24 cellular contexts compared by ENCODE assay signal in the genomic region with DNA sequence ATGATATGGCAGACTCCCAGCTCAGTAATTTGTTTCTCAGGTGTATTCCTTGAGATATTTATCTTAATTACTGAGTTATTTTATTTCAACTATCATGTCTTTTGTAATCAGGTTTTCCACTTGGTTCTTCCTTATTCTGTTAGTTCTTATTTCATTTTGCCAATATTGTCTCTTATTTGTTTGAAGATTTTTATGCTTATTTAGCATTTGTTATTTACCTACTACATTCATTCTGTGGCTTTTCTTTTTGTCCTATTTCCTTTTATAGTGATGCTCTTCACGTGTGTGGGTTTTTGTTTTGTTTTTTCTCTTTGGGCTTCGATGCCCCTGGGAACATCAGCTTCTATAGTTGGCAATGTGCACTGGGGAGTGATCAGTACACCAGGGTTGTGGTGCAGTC.
"Had no signal": no experiment of that assay in that cellular context is flagged by ENCODE, and none has a peak within 500 bp of the region (broad histone marks: within the 10 kb centered on the region; RNA-seq: fewer than 3 reads in every experiment).

No MANE protein-coding gene starts in this region.

- H3K4me1 ChIP-seq: left ventricle myocardium inferior, pancreas, psoas muscle, right atrium auricular region, stomach, testis, transverse colon, upper lobe of left lung had no signal

- H3K27me3 ChIP-seq: pancreas, right atrium auricular region, testis, thyroid gland, upper lobe of left lung, vagina had no signal

- H3K27ac ChIP-seq: left ventricle myocardium inferior, pancreas, psoas muscle, right atrium auricular region, skin epidermis, stomach, testis, thyroid gland, transverse colon, upper lobe of left lung had no signal

- H3K9me3 ChIP-seq: pancreas, psoas muscle, right atrium auricular region, testis, thyroid gland, transverse colon, vagina had no signal

- H3K36me3 ChIP-seq: pancreas, right atrium auricular region, stomach, thyroid gland, transverse colon, upper lobe of left lung, vagina had no signal

- ATAC-seq: mucosa of descending colon; naive thymus-derived CD4-positive, alpha-beta T cell; natural killer cell treated with Interleukin-12 subunit alpha and Interleukin-12 subunit beta and Interleukin-15 and Interleukin-18, amount 100 ng/mL, for 72 hours; pancreas; psoas muscle; sciatic nerve; stimulated activated naive B cell treated with anti-CD40 and anti-IgM and Interleukin-4, amounts not matched to agents 10 μg/mL and 1 μg/mL and 100 μg/mL, for 72 hours; stimulated activated naive CD8-positive, alpha-beta T cell treated with anti-CD3 and anti-CD28 coated beads, Interleukin-15, Interleukin-2, amounts not matched to agents 100 U/mL and 50 U/mL, for 24 hours had no signal

- DNase-seq: hippocampal formation; left ventricle myocardium inferior; mesendoderm; mucosa of descending colon; naive thymus-derived CD4-positive, alpha-beta T cell; pancreas; psoas muscle; stimulated activated CD4-positive, alpha-beta T cell treated with anti-CD3 and anti-CD28 coated beads, Interleukin-12 subunit alpha, Interleukin-12 subunit beta, amount 100 ng/mL, for 4 hours; stimulated activated CD4-positive, alpha-beta T cell treated with anti-CD3 and anti-CD28 coated beads, Interleukin-15, amount 100 ng/mL, for 24 hours; stimulated activated CD4-positive, alpha-beta T cell treated with anti-CD3 and anti-CD28 coated beads, Interleukin-2, amount 100 ng/mL, for 24 hours; stimulated activated CD4-positive, alpha-beta T cell treated with anti-CD3 and anti-CD28 coated beads, Interleukin-4, amount 100 ng/mL, for 1 hour; stimulated activated naive B cell treated with anti-CD40 and anti-IgM and Interleukin-4, amounts not matched to agents 10 μg/mL and 1 μg/mL and 100 μg/mL, for 72 hours; stimulated activated naive CD8-positive, alpha-beta T cell treated with anti-CD3 and anti-CD28 coated beads, Interleukin-15, Interleukin-2, amounts not matched to agents 100 U/mL and 50 U/mL, for 24 hours; stomach; testis; thyroid gland; transverse colon; upper lobe of left lung had no signal

- H3K4me3 ChIP-seq: left ventricle myocardium inferior, lung, mucosa of descending colon, pancreas, psoas muscle, right atrium auricular region, skin epidermis, stomach, testis, thyroid gland, transverse colon, upper lobe of left lung, vagina had no signal
